ENCODE assay signal across 18 cellular contexts in the genomic region with DNA sequence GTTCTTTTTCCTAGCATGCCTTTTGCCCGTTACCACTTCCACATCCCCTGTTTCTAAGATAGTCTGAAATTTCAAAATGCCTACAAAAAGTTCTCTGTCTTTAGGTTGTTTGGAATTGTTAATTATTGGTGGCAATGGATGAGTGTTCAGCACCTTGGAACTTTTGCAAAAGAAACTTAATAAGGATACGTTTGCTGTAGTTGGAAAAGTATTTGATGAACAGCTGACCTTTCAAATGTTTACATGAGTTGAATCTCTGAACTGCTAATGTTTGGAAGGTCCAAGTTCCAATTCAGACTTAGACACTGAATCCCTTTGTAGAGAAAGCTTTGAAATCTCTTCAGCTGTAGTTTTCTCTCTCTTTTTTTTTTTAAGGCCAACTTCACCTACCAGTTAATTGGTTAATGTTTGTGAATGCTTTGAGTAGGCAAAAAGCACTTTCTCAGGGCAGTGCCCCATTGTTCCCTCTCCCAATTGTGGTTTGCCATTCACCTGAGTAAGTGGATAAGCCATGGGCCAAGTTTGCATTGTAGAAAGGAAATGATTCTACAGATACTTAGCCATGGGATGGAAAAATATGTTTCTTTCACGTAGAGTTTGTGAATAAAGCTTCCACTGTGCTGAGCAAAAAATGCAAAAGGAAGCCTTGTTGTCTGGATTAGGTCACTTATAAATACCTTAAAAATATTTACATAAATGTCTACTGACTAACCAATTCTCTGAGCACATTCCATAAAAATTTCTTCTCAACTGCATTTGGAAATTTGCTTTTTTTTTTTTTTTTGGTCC.
DNase-seq lines count a peak whose midpoint lies in the region; ATAC-seq and TF ChIP-seq lines count a peak whose summit lies in the region.
"Had no signal": no experiment of that assay in that cellular context is flagged by ENCODE, and none has a peak within 500 bp of the region (broad histone marks: within the 10 kb centered on the region; RNA-seq: fewer than 3 reads in every experiment).

No MANE protein-coding gene starts in this region.

- peaks cover 2 to 3% of the 10 kb centered on the region in 2 donors for H3K27me3 Mint-ChIP-seq in CD4-positive, alpha-beta memory T cell
- H3K27me3 Mint-ChIP-seq in activated T-helper 17 cell treated with anti-CD3 and anti-CD28 coated beads, Interleukin-2, amount 50 U/mL, for 72 hours = peaks cover 9% of the 10 kb centered on the region

- DNase-seq in EL (peak; percentile 68), fibroblast of the aortic adventitia (ENCODE audit: low read depth) (peak; percentile 33), COLO668 (lab: John Stamatoyannopoulos, UW; ENCODE audit: unreplicated experiment) (no peak)
- no peak for DNase-seq in CD4-positive, alpha-beta memory T cell
- DNase-seq: anterior cingulate cortex; C1 segment of cervical spinal cord; NCI-H1436 treated with DMSO at 0.1 percent for 48 hours; NCI-H524; right cardiac atrium; stimulated activated CD4-positive, alpha-beta T cell treated with anti-CD3 and anti-CD28 coated beads, Interleukin-4, amount 100 ng/mL, for 1 hour had no signal

- H3K4me1 ChIP-seq in rectal smooth muscle tissue (ENCODE audit: control insufficient read depth, insufficient read depth, low read length) = no peaks in the 10 kb centered on the region
- H3K4me1 ChIP-seq in CD4-positive, alpha-beta memory T cell (ENCODE audit: insufficient read depth, low read length) = no peaks in the 10 kb centered on the region

- H3K27me3 ChIP-seq in rectal smooth muscle tissue (ENCODE audit: control insufficient read depth, insufficient read depth, low read length) = no peaks in the 10 kb centered on the region
- no peaks in the 10 kb centered on the region for H3K27me3 ChIP-seq in CD4-positive, alpha-beta memory T cell (ENCODE audit: insufficient read depth, low read length)

- no peaks in the 10 kb centered on the region for H3K36me3 ChIP-seq in rectal smooth muscle tissue (ENCODE audit: control insufficient read depth, insufficient read depth, low read length)
- no peaks in the 10 kb centered on the region for H3K36me3 ChIP-seq in CD4-positive, alpha-beta memory T cell (ENCODE audit: insufficient read depth, low read length)

- no peaks in the 10 kb centered on the region for H3K9me3 ChIP-seq in CD4-positive, alpha-beta memory T cell (ENCODE audit: control insufficient read depth in 1 of 2, low read length in 2 of 2)

- CTCF ChIA-PET in CD4-positive, alpha-beta memory T cell (lab: Charles Lee; ENCODE audit: partially characterized antibody) = no interaction called here

- H3K4me3 Mint-ChIP-seq in CD4-positive, alpha-beta memory T cell = no peak overlapping the region
- no peak overlapping the region for H3K4me3 Mint-ChIP-seq in activated T-helper 17 cell treated with anti-CD3 and anti-CD28 coated beads, Interleukin-2, amount 50 U/mL, for 72 hours
- H3K4me3 Mint-ChIP-seq: memory B cell had no signal

- H3K27ac Mint-ChIP-seq in CD4-positive, alpha-beta memory T cell = no peak overlapping the region
- H3K27ac Mint-ChIP-seq in activated T-helper 17 cell treated with anti-CD3 and anti-CD28 coated beads, Interleukin-2, amount 50 U/mL, for 72 hours = no peak overlapping the region
- H3K27ac Mint-ChIP-seq: activated T-helper 2 cell treated with anti-CD3 and anti-CD28 coated beads, Interferon-gamma antibody, Interleukin-2, Interleukin-4, amounts not matched to agents 10 μg/mL and 5 μg/mL and 100 μg/mL, durations not matched to agents 14 hours and 24 hours and 36 hours; memory B cell had no signal

- H3K9ac ChIP-seq in rectal smooth muscle tissue (ENCODE audit: low read length) = no peak overlapping the region
- H3K9ac ChIP-seq: KMS-11 had no signal

- no peak overlapping the region for H3K4me3 ChIP-seq in fibroblast of the aortic adventitia (ENCODE audit: low read depth, low read length)
- no peak overlapping the region for H3K4me3 ChIP-seq in rectal smooth muscle tissue (ENCODE audit: low read length)
- H3K4me3 ChIP-seq in CD4-positive, alpha-beta memory T cell (ENCODE audit: low read length in 2 of 2) = no peak overlapping the region
- H3K4me3 ChIP-seq: coronary artery had no signal

- peak; percentile 73 for ATAC-seq in SK-N-SH treated with all-trans-retinoic acid at 6 μM for 48 hours
- no peak for ATAC-seq in activated T-helper 17 cell treated with anti-CD3 and anti-CD28 coated beads, Interleukin-2, amount 50 U/mL, for 72 hours (replicated peaks)
- no peak for ATAC-seq in activated CD4-positive, CD25-positive, alpha-beta regulatory T cell treated with anti-CD3 and anti-CD28 coated beads, Interleukin-2, amount 50 U/mL, for 24 hours
- ATAC-seq: right cardiac atrium had no signal

- peaks cover 0 to 3% (median 1%) of the 10 kb centered on the region in 4 donors for H3K4me1 Mint-ChIP-seq in CD4-positive, alpha-beta memory T cell
- peaks cover 20% of the 10 kb centered on the region for H3K4me1 Mint-ChIP-seq in activated T-helper 17 cell treated with anti-CD3 and anti-CD28 coated beads, Interleukin-2, amount 50 U/mL, for 72 hours
- H3K4me1 Mint-ChIP-seq: memory B cell had no signal

- H3K9me3 Mint-ChIP-seq in CD4-positive, alpha-beta memory T cell = peaks cover 0 to 2% (median 0%) of the 10 kb centered on the region in 8 donors
- no peaks in the 10 kb centered on the region for H3K9me3 Mint-ChIP-seq in activated T-helper 17 cell treated with anti-CD3 and anti-CD28 coated beads, Interleukin-2, amount 50 U/mL, for 72 hours
- H3K9me3 Mint-ChIP-seq: activated T-helper 2 cell treated with anti-CD3 and anti-CD28 coated beads, Interferon-gamma antibody, Interleukin-2, Interleukin-4, amounts not matched to agents 10 μg/mL and 5 μg/mL and 100 μg/mL, durations not matched to agents 14 hours and 24 hours and 36 hours; memory B cell had no signal

- intact Hi-C loops in CD4-positive, alpha-beta memory T cell (cut with micrococcal nuclease) = no loop called here

- no peak for TF ChIP-seq CTCF in fibroblast of the aortic adventitia (IDR thresholded peaks at IDR 0.05; ENCODE audit: insufficient read depth, low read length)

- no peaks in the 10 kb centered on the region for H3K36me3 Mint-ChIP-seq in CD4-positive, alpha-beta memory T cell
- no peaks in the 10 kb centered on the region for H3K36me3 Mint-ChIP-seq in activated T-helper 17 cell treated with anti-CD3 and anti-CD28 coated beads, Interleukin-2, amount 50 U/mL, for 72 hours (ENCODE audit: low read depth)
- H3K36me3 Mint-ChIP-seq: memory B cell had no signal

- POLR2A ChIA-PET in CD4-positive, alpha-beta memory T cell (lab: Charles Lee; ENCODE audit: partially characterized antibody) = no interaction called here

- peak overlapping the region; percentile 30 for H3K27ac ChIP-seq in rectal smooth muscle tissue (ENCODE audit: low read depth, low read length)
- H3K27ac ChIP-seq in CD4-positive, alpha-beta memory T cell (ENCODE audit: low read depth, low read length) = no peak overlapping the region
- H3K27ac ChIP-seq: coronary artery, KMS-11 had no signal

TF ChIP-seq in SK-N-SH treated with all-trans-retinoic acid at 6 μM for 48 hours, 23 proteins besides CTCF, POLR2A, EP300 and RAD21:
- TF ChIP-seq GLIS3 (CRISPR knock-in tag; IDR thresholded peaks at IDR 0.05) (no peak), OSR1 (CRISPR knock-in tag; IDR thresholded peaks at IDR 0.05) (no peak), CSDC2 (CRISPR knock-in tag; IDR thresholded peaks at IDR 0.05) (no peak), SNAI2 (CRISPR knock-in tag; IDR thresholded peaks at IDR 0.05) (no peak), ZNF565 (CRISPR knock-in tag; conservative IDR thresholded peaks at IDR 0.05; ENCODE audit: low read depth) (no peak), PPARA (CRISPR knock-in tag; IDR thresholded peaks at IDR 0.05; ENCODE audit: borderline replicate concordance) (no peak)

Comparison
In these comparisons a context has a peak if more than half of its experiments do, and no peak if none do; other contexts are left out.
1. DNase-seq: peak in EL (single experiment) and fibroblast of the aortic adventitia (single experiment); none in COLO668 (single experiment) and CD4-positive, alpha-beta memory T cell (0 of 5).